13 cellular contexts compared by ENCODE assay signal in genomic region chr17:37708616-37709212, GRCh38. TPM values are rescaled to one million over a fixed set of nuclear protein-coding genes. Genes with fewer than 3 reads are reported as not detected.
DNase-seq lines count a peak whose midpoint lies in the region; ATAC-seq, FAIRE-seq and TF ChIP-seq lines count a peak whose summit lies in the region.
"Had no signal": no experiment of that assay in that cellular context is flagged by ENCODE, and none has a peak within 500 bp of the region (broad histone marks: within the 10 kb centered on the region; RNA-seq: fewer than 3 reads in every experiment).

No MANE protein-coding gene starts in this region.

- no peaks in the 10 kb centered on the region for H3K79me2 ChIP-seq in astrocyte (ENCODE audit: insufficient read depth, low read length)

- H3K27me3 ChIP-seq in astrocyte (ENCODE audit: insufficient read depth, low read length) (no peaks in the 10 kb centered on the region), upper lobe of right lung (no peaks in the 10 kb centered on the region)

- H3K27me3 Mint-ChIP-seq in activated naive CD8-positive, alpha-beta T cell treated with anti-CD3 and anti-CD28 coated beads, Interleukin-2, amount 50 U/mL, for 24 hours: peaks cover 46% of the 10 kb centered on the region
- peaks cover 58% of the 10 kb centered on the region for H3K27me3 Mint-ChIP-seq in activated naive CD8-positive, alpha-beta T cell treated with anti-CD3 and anti-CD28 coated beads for 36 hours
- H3K27me3 Mint-ChIP-seq in astrocyte (ENCODE audit: low read depth, unreplicated experiment): peaks cover 6% of the 10 kb centered on the region
- H3K27me3 Mint-ChIP-seq in endothelial cell (ENCODE audit: unreplicated experiment): peaks cover 13% of the 10 kb centered on the region

- H3K36me3 ChIP-seq in astrocyte (ENCODE audit: insufficient read depth, low read length) (no peaks in the 10 kb centered on the region), upper lobe of right lung (no peaks in the 10 kb centered on the region)

- ATAC-seq in activated naive CD8-positive, alpha-beta T cell treated with anti-CD3 and anti-CD28 coated beads, Interleukin-2, amount 50 U/mL, for 24 hours: peak; percentile 71
- ATAC-seq in left lobe of liver (peak; percentile 73), upper lobe of right lung (peak; percentile 51), GM18517 (IDR thresholded peaks at IDR 0.05; ENCODE audit: unreplicated experiment) (no peak)
- ATAC-seq: sciatic nerve had no signal

- H3K9me3 ChIP-seq in astrocyte (ENCODE audit: insufficient read depth, low read depth, low read length) (no peaks in the 10 kb centered on the region), upper lobe of right lung (no peaks in the 10 kb centered on the region)

- peak overlapping the region; percentile 15 for H3K4me2 ChIP-seq in astrocyte (ENCODE audit: low read length)

- H3K27ac ChIP-seq in astrocyte (ENCODE audit: low read depth, low read length) (no peak overlapping the region), upper lobe of right lung (peak overlapping the region; percentile 24)

- peaks cover 1% of the 10 kb centered on the region for H3K36me3 Mint-ChIP-seq in activated naive CD8-positive, alpha-beta T cell treated with anti-CD3 and anti-CD28 coated beads, Interleukin-2, amount 50 U/mL, for 24 hours (ENCODE audit: low read depth)
- H3K36me3 Mint-ChIP-seq in activated naive CD8-positive, alpha-beta T cell treated with anti-CD3 and anti-CD28 coated beads for 36 hours: peaks cover 2% of the 10 kb centered on the region
- H3K36me3 Mint-ChIP-seq in astrocyte (ENCODE audit: low read depth, unreplicated experiment) (peaks cover 16% of the 10 kb centered on the region), endothelial cell (ENCODE audit: low read depth, unreplicated experiment) (no peaks in the 10 kb centered on the region)
- H3K36me3 Mint-ChIP-seq: activated naive CD4-positive, alpha-beta T cell treated with anti-CD3 and anti-CD28 coated beads, Interleukin-2, amount 50 U/mL, for 24 hours had no signal

- H3K27ac Mint-ChIP-seq in activated naive CD8-positive, alpha-beta T cell treated with anti-CD3 and anti-CD28 coated beads, Interleukin-2, amount 50 U/mL, for 24 hours: no peak overlapping the region
- no peak overlapping the region for H3K27ac Mint-ChIP-seq in activated naive CD8-positive, alpha-beta T cell treated with anti-CD3 and anti-CD28 coated beads for 36 hours
- H3K27ac Mint-ChIP-seq in astrocyte (ENCODE audit: unreplicated experiment) (no peak overlapping the region), endothelial cell (ENCODE audit: unreplicated experiment) (no peak overlapping the region)
- H3K27ac Mint-ChIP-seq: activated naive CD4-positive, alpha-beta T cell treated with anti-CD3 and anti-CD28 coated beads, Interleukin-2, amount 50 U/mL, for 24 hours had no signal

- intact Hi-C loops in upper lobe of right lung (cut with DNase I): no loop called here

- no peak for TF ChIP-seq CTCF in astrocyte (IDR thresholded peaks at IDR 0.05; ENCODE audit: insufficient read depth, low read depth, low read length)
- TF ChIP-seq CTCF in upper lobe of right lung (IDR thresholded peaks at IDR 0.05): no peak
- no peak for TF ChIP-seq CTCF in endothelial cell (IDR thresholded peaks at IDR 0.05; ENCODE audit: unreplicated experiment)

- H3K4me1 Mint-ChIP-seq in activated naive CD8-positive, alpha-beta T cell treated with anti-CD3 and anti-CD28 coated beads, Interleukin-2, amount 50 U/mL, for 24 hours: peaks cover 7% of the 10 kb centered on the region
- peaks cover 5% of the 10 kb centered on the region for H3K4me1 Mint-ChIP-seq in activated naive CD8-positive, alpha-beta T cell treated with anti-CD3 and anti-CD28 coated beads for 36 hours
- H3K4me1 Mint-ChIP-seq in astrocyte (ENCODE audit: low read depth, unreplicated experiment): peaks cover 14% of the 10 kb centered on the region
- peaks cover 17% of the 10 kb centered on the region for H3K4me1 Mint-ChIP-seq in endothelial cell (ENCODE audit: unreplicated experiment)
- H3K4me1 Mint-ChIP-seq: activated naive CD4-positive, alpha-beta T cell treated with anti-CD3 and anti-CD28 coated beads, Interleukin-2, amount 50 U/mL, for 24 hours had no signal

- no peak overlapping the region for H3K4me3 Mint-ChIP-seq in activated naive CD8-positive, alpha-beta T cell treated with anti-CD3 and anti-CD28 coated beads, Interleukin-2, amount 50 U/mL, for 24 hours
- no peak overlapping the region for H3K4me3 Mint-ChIP-seq in activated naive CD8-positive, alpha-beta T cell treated with anti-CD3 and anti-CD28 coated beads for 36 hours
- H3K4me3 Mint-ChIP-seq in astrocyte (ENCODE audit: unreplicated experiment): no peak overlapping the region
- H3K4me3 Mint-ChIP-seq in endothelial cell (ENCODE audit: unreplicated experiment): no peak overlapping the region
- H3K4me3 Mint-ChIP-seq: activated naive CD4-positive, alpha-beta T cell treated with anti-CD3 and anti-CD28 coated beads, Interleukin-2, amount 50 U/mL, for 24 hours had no signal

- H4K20me1 ChIP-seq in astrocyte (ENCODE audit: insufficient read depth, low read length): no peaks in the 10 kb centered on the region

- FAIRE-seq in astrocyte (lab: Jason Lieb, UNC): no peak
- FAIRE-seq: G401.6 had no signal

- DNase-seq in activated naive CD8-positive, alpha-beta T cell treated with anti-CD3 and anti-CD28 coated beads, Interleukin-2, amount 50 U/mL, for 24 hours: peak; percentile 13
- DNase-seq in activated naive CD8-positive, alpha-beta T cell treated with anti-CD3 and anti-CD28 coated beads for 36 hours: no peak
- peak; percentile 39 for DNase-seq in astrocyte (ENCODE audit: low read depth)
- peak; percentile 84 for DNase-seq in left lobe of liver (ENCODE audit: low spot score)
- no peak for DNase-seq in upper lobe of right lung
- no peak for DNase-seq in endothelial cell (ENCODE audit: low spot score)
- no peak for DNase-seq in putamen (ENCODE audit: low spot score)
- DNase-seq: effector CD4-positive, alpha-beta T cell had no signal

- H2AFZ ChIP-seq in astrocyte (ENCODE audit: low read depth, low read length): peak overlapping the region; percentile 27

- H3K4me3 ChIP-seq in astrocyte (ENCODE audit: insufficient read depth, low read depth, low read length) (no peak overlapping the region), upper lobe of right lung (no peak overlapping the region)

- H3K4me1 ChIP-seq in astrocyte (ENCODE audit: insufficient read depth, low read length) (peaks cover 5% of the 10 kb centered on the region), upper lobe of right lung (peaks cover 7% of the 10 kb centered on the region)

- H3K9me3 Mint-ChIP-seq in activated naive CD8-positive, alpha-beta T cell treated with anti-CD3 and anti-CD28 coated beads, Interleukin-2, amount 50 U/mL, for 24 hours: no peaks in the 10 kb centered on the region
- no peaks in the 10 kb centered on the region for H3K9me3 Mint-ChIP-seq in activated naive CD8-positive, alpha-beta T cell treated with anti-CD3 and anti-CD28 coated beads for 36 hours
- H3K9me3 Mint-ChIP-seq in astrocyte (ENCODE audit: unreplicated experiment): no peaks in the 10 kb centered on the region
- H3K9me3 Mint-ChIP-seq in endothelial cell (ENCODE audit: unreplicated experiment): no peaks in the 10 kb centered on the region
- H3K9me3 Mint-ChIP-seq: activated naive CD4-positive, alpha-beta T cell treated with anti-CD3 and anti-CD28 coated beads, Interleukin-2, amount 50 U/mL, for 24 hours had no signal

- H3K9ac ChIP-seq in astrocyte (ENCODE audit: low read length): no peak overlapping the region

RNA-seq across cellular contexts. Expression of gene HNF1B, which starts 36.1 kb away (rescaled TPM):
- total RNA-seq in activated naive CD8-positive, alpha-beta T cell treated with anti-CD3 and anti-CD28 coated beads for 36 hours: 1 to 10 TPM; 2.3 to 3.2 TPM
- 15.6 and 17.8 TPM in 2 replicates for total RNA-seq in astrocyte
- total RNA-seq in left lobe of liver: 8.4 TPM
- total RNA-seq in upper lobe of right lung: 19.8 TPM
- total RNA-seq in endothelial cell (ENCODE audit: unreplicated experiment): 0.13 TPM
- total RNA-seq: mononuclear cell, sciatic nerve had no signal

Comparison
In these comparisons a context has a peak if more than half of its experiments do, and no peak if none do; other contexts are left out.
1. DNase-seq: peak in activated naive CD8-positive, alpha-beta T cell treated with anti-CD3 and anti-CD28 coated beads, Interleukin-2, amount 50 U/mL, for 24 hours (single experiment), astrocyte (single experiment) and left lobe of liver (single experiment); none in activated naive CD8-positive, alpha-beta T cell treated with anti-CD3 and anti-CD28 coated beads for 36 hours (single experiment), upper lobe of right lung (single experiment), endothelial cell (single experiment) and putamen (single experiment).